In genomic region chr2:176582990-176583481, GRCh38 we compare ENCODE assay signal across 10 cellular contexts.
DNase-seq lines count a peak whose midpoint lies in the region; ATAC-seq lines count a peak whose summit lies in the region.
"Had no signal": no experiment of that assay in that cellular context is flagged by ENCODE, and none has a peak within 500 bp of the region (broad histone marks: within the 10 kb centered on the region; RNA-seq: fewer than 3 reads in every experiment).

No MANE protein-coding gene starts in this region.

- no peak for ATAC-seq in stimulated activated naive B cell treated with anti-CD40 and anti-IgM and Interleukin-4, amounts not matched to agents 10 μg/mL and 1 μg/mL and 100 μg/mL, for 72 hours (replicated peaks)

- peaks cover 27% of the 10 kb centered on the region for H3K4me1 ChIP-seq in SJSA1 (replicated peaks)

- peaks cover 4% of the 10 kb centered on the region in 2 donors for H3K9me3 Mint-ChIP-seq in stimulated activated naive B cell treated with anti-CD40 and anti-IgM and Interleukin-4, amounts not matched to agents 10 μg/mL and 1 μg/mL and 100 μg/mL, for 72 hours

- peak overlapping the region; percentile 63 for H3K27ac ChIP-seq in SJSA1

- H3K9me3 ChIP-seq in SJSA1 (replicated peaks), result no peaks in the 10 kb centered on the region

- no peaks in the 10 kb centered on the region for H3K36me3 Mint-ChIP-seq in stimulated activated naive B cell treated with anti-CD40 and anti-IgM and Interleukin-4, amounts not matched to agents 10 μg/mL and 1 μg/mL and 100 μg/mL, for 72 hours

- H3K27ac Mint-ChIP-seq in stimulated activated naive B cell treated with anti-CD40 and anti-IgM and Interleukin-4, amounts not matched to agents 10 μg/mL and 1 μg/mL and 100 μg/mL, for 72 hours, result peak overlapping the region; percentile 83

- no peaks in the 10 kb centered on the region for H3K4me1 Mint-ChIP-seq in stimulated activated naive B cell treated with anti-CD40 and anti-IgM and Interleukin-4, amounts not matched to agents 10 μg/mL and 1 μg/mL and 100 μg/mL, for 72 hours

- H3K36me3 ChIP-seq in SJSA1, result no peaks in the 10 kb centered on the region

- H3K4me3 ChIP-seq in SJSA1, result no peak overlapping the region
- H3K4me3 ChIP-seq: skin epidermis had no signal

- H3K27me3 ChIP-seq in SJSA1 (replicated peaks), result no peaks in the 10 kb centered on the region

- H3K27me3 Mint-ChIP-seq in stimulated activated naive B cell treated with anti-CD40 and anti-IgM and Interleukin-4, amounts not matched to agents 10 μg/mL and 1 μg/mL and 100 μg/mL, for 72 hours, result peaks cover 23 to 26% of the 10 kb centered on the region in 2 donors

- no peak overlapping the region for H3K4me3 Mint-ChIP-seq in stimulated activated naive B cell treated with anti-CD40 and anti-IgM and Interleukin-4, amounts not matched to agents 10 μg/mL and 1 μg/mL and 100 μg/mL, for 72 hours

- DNase-seq in NCI-H2107 treated with DMSO at 0.1 percent for 48 hours (lab: John Stamatoyannopoulos, UW; ENCODE audit: unreplicated experiment) (peak; percentile 20), NCI-H2107 (lab: John Stamatoyannopoulos, UW) (no peak), SJSA1 (ENCODE audit: low read depth in 1 of 2, low spot score in 2 of 2) (peak; percentile 80 to 87), glomerular visceral epithelial cell (ENCODE audit: extremely low spot score) (peak; percentile 89), nucleus accumbens (lab: John Stamatoyannopoulos, UW) (no peak), COR-L47 (lab: John Stamatoyannopoulos, UW) (no peak), AML-193 (lab: John Stamatoyannopoulos, UW) (no peak)
- DNase-seq in stimulated activated naive B cell treated with anti-CD40 and anti-IgM and Interleukin-4, amounts not matched to agents 10 μg/mL and 1 μg/mL and 100 μg/mL, for 72 hours, result no peak
- DNase-seq: effector CD8-positive, alpha-beta T cell had no signal

Comparison
In these comparisons a context has a peak if more than half of its experiments do, and no peak if none do; other contexts are left out.
1. DNase-seq: peak in NCI-H2107 treated with DMSO at 0.1 percent for 48 hours (single experiment), SJSA1 (2 of 2) and glomerular visceral epithelial cell (single experiment); none in NCI-H2107 (single experiment), stimulated activated naive B cell treated with anti-CD40 and anti-IgM and Interleukin-4, amounts not matched to agents 10 μg/mL and 1 μg/mL and 100 μg/mL, for 72 hours (single experiment), nucleus accumbens (0 of 56), COR-L47 (single experiment) and AML-193 (0 of 2).